Comparison of ENCODE assay signal across 8 cellular contexts in genomic region chr6:89411019-89411268, GRCh38. TPM values are rescaled to one million over a fixed set of nuclear protein-coding genes. Genes with fewer than 3 reads are reported as not detected.
DNase-seq lines count a peak whose midpoint lies in the region; ATAC-seq and TF ChIP-seq lines count a peak whose summit lies in the region.

No MANE protein-coding gene starts in this region.

- H3K27ac ChIP-seq in heart right ventricle, result peak overlapping the region; percentile 79 to 95 (median 90)

- peak; percentile 2 for ATAC-seq in HG02885 (IDR thresholded peaks at IDR 0.05; ENCODE audit: poor library complexity, unreplicated experiment)
- peak in 4 of 8 donors; percentile 2 to 24 (median 8) for ATAC-seq in heart right ventricle
- no peak for ATAC-seq in sciatic nerve

- peaks cover 4 to 56% (median 19%) of the 10 kb centered on the region in 9 donors for H3K4me1 ChIP-seq in heart right ventricle

- peaks cover 0 to 4% (median 0%) of the 10 kb centered on the region in 7 donors for H3K27me3 ChIP-seq in heart right ventricle

- H3K27ac Mint-ChIP-seq in activated T-cell treated with anti-CD3 and anti-CD28 coated beads, Interleukin-2, amount 50 U/mL, for 24 hours, result peak overlapping the region; percentile 71

- H3K36me3 ChIP-seq in heart right ventricle, result no peaks in the 10 kb centered on the region

- no peaks in the 10 kb centered on the region for H3K36me3 Mint-ChIP-seq in activated T-cell treated with anti-CD3 and anti-CD28 coated beads, Interleukin-2, amount 50 U/mL, for 24 hours (ENCODE audit: low read depth)

- peak overlapping the region; percentile 79 for H3K4me3 Mint-ChIP-seq in activated T-cell treated with anti-CD3 and anti-CD28 coated beads, Interleukin-2, amount 50 U/mL, for 24 hours

- DNase-seq in Daoy (ENCODE audit: low read depth) (peak; percentile 20), heart right ventricle (no peak), sciatic nerve (ENCODE audit: low spot score) (peak; percentile 62), OCI-M2 (lab: John Stamatoyannopoulos, UW; ENCODE audit: unreplicated experiment) (no peak), DMS79 treated with DMSO at 0.1 percent for 48 hours (lab: John Stamatoyannopoulos, UW) (no peak), HCEC 1CT (no peak)
- no peak for DNase-seq in activated T-cell treated with anti-CD3 and anti-CD28 coated beads, Interleukin-2, amount 50 U/mL, for 24 hours

- intact Hi-C loops in heart right ventricle (cut with DNase I) (loop anchor here in 7 of 10 donors (5.0 kb wide), 2 partner anchors 34 to 39 kb away; no protein-coding TSS in a partner anchor), sciatic nerve (cut with DNase I) (no loop called here)

- TF ChIP-seq CTCF in heart right ventricle (IDR thresholded peaks at IDR 0.05), result no peak

- H3K4me3 ChIP-seq in heart right ventricle, result peak overlapping the region; percentile 68 to 95 (median 82)

- 5 to 6% methylated on average over 12 of the region's 12 CpGs for WGBS in heart right ventricle, 2 donors

- H3K4me1 Mint-ChIP-seq in activated T-cell treated with anti-CD3 and anti-CD28 coated beads, Interleukin-2, amount 50 U/mL, for 24 hours (ENCODE audit: low read depth), result peaks cover 22% of the 10 kb centered on the region

- no peaks in the 10 kb centered on the region for H3K9me3 ChIP-seq in heart right ventricle

- H3K9me3 Mint-ChIP-seq in activated T-cell treated with anti-CD3 and anti-CD28 coated beads, Interleukin-2, amount 50 U/mL, for 24 hours, result no peaks in the 10 kb centered on the region

- peaks cover 11% of the 10 kb centered on the region for H3K27me3 Mint-ChIP-seq in activated T-cell treated with anti-CD3 and anti-CD28 coated beads, Interleukin-2, amount 50 U/mL, for 24 hours

RNA-seq across cellular contexts. Expression of gene RRAGD, which starts 1.1 kb away (rescaled TPM):
- total RNA-seq in Daoy (2014; rRNA removed; shearing (Covaris generic)), result 8.8 and 9.4 TPM in 2 replicates
- total RNA-seq in heart right ventricle (100 to 1,000 TPM in 9 of 10 donors, 10 to 100 TPM in 1; 93.1 to 130 (median 120) TPM), sciatic nerve (22.1 TPM)
- 10 to 100 TPM; 18.1 to 24.8 TPM for polyA plus RNA-seq in heart right ventricle

RNA-seq across cellular contexts. Expression of gene ANKRD6, which starts 22.0 kb away (rescaled TPM):
- 1.1 and 4.1 TPM in 2 replicates for total RNA-seq in Daoy (2014; rRNA removed; shearing (Covaris generic))
- total RNA-seq in heart right ventricle, result 10 to 100 TPM in 5 of 10 donors, 1 to 10 TPM in 5; 6.3 to 18.2 (median 10.4) TPM
- polyA plus RNA-seq in heart right ventricle, result 1 to 10 TPM; 2.0 to 7.5 TPM
- total RNA-seq in sciatic nerve, result 22.3 TPM

RNA-seq across cellular contexts. Expression of gene UBE2J1, which starts 58.4 kb away (rescaled TPM):
- total RNA-seq in Daoy (2014; rRNA removed; shearing (Covaris generic)), result 19.5 and 24.7 TPM in 2 replicates
- total RNA-seq in heart right ventricle (10 to 100 TPM in 9 of 10 donors, 1 to 10 TPM in 1; 9.9 to 23.9 (median 14.1) TPM), sciatic nerve (32.9 TPM)
- polyA plus RNA-seq in heart right ventricle, result 10 to 100 TPM; 13.7 to 15.0 TPM

Comparison
In these comparisons a context has a peak if more than half of its experiments do, and no peak if none do; other contexts are left out.
1. DNase-seq: peak in Daoy (single experiment) and sciatic nerve (single experiment); none in activated T-cell treated with anti-CD3 and anti-CD28 coated beads, Interleukin-2, amount 50 U/mL, for 24 hours (single experiment), heart right ventricle (0 of 2), OCI-M2 (single experiment), DMS79 treated with DMSO at 0.1 percent for 48 hours (single experiment) and HCEC 1CT (single experiment).